In the genomic region with DNA sequence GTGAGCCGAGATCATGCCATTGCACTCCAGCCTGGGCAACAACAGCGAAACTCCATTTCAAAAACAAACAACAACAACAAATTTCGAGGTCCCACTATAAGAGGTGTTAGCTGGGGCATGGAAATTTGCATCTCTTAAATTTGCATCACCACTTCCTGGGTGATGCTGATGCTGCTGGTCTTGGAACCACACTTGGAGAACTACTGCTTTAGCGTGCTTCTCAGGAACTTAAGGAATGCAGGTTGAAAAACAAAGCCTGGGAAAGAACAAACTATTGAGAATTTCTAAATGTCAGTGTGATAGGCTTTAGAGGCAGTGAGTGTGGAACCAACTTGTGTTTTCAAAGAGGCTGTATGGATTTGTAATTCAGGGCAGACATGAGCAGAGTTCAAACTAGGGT, we compare ENCODE assay signal across 21 cellular contexts.
"Had no signal": no experiment of that assay in that cellular context is flagged by ENCODE, and none has a peak within 500 bp of the region (broad histone marks: within the 10 kb centered on the region; RNA-seq: fewer than 3 reads in every experiment).

No MANE protein-coding gene starts in this region.

- H3K4me3 ChIP-seq: breast epithelium, coronary artery, pancreas, right lobe of liver, skin epidermis, tibial artery had no signal

- H3K27ac ChIP-seq: breast epithelium, coronary artery, neutrophil, pancreas, right lobe of liver, skin epidermis, tibial artery had no signal

- ATAC-seq: activated CD4-positive, alpha-beta T cell treated with anti-CD3 and anti-CD28 coated beads for 36 hours; activated naive CD8-positive, alpha-beta T cell treated with anti-CD3 and anti-CD28 coated beads, Interleukin-2, amount 50 U/mL, for 24 hours; left ventricle myocardium superior; natural killer cell treated with Interleukin-12 subunit alpha and Interleukin-12 subunit beta and Interleukin-15 and Interleukin-18, amount 100 ng/mL, for 72 hours; pancreas; right lobe of liver had no signal

- DNase-seq: activated B cell treated with CpG ODN at 0.5 μM for 24 hours; activated CD4-positive, alpha-beta memory T cell treated with anti-CD3 and anti-CD28 coated beads for 36 hours; activated CD4-positive, alpha-beta T cell treated with anti-CD3 and anti-CD28 coated beads for 36 hours; activated gamma-delta T cell; activated naive CD4-positive, alpha-beta T cell treated with anti-CD3 and anti-CD28 coated beads, Interleukin-2, amount 50 U/mL, for 16 hours; activated naive CD8-positive, alpha-beta T cell treated with anti-CD3 and anti-CD28 coated beads, Interleukin-2, amount 50 U/mL, for 24 hours; anterior cingulate cortex; foreskin fibroblast; left ventricle myocardium superior; mammary epithelial cell; midbrain; pancreas; right lobe of liver; stimulated activated CD4-positive, alpha-beta T cell treated with anti-CD3 and anti-CD28 coated beads, Interleukin-1b, Interleukin-23, amount 100 ng/mL, for 48 hours; T-helper 9 cell; tibial artery had no signal

- H3K4me1 ChIP-seq: breast epithelium, pancreas, right lobe of liver had no signal

- H3K36me3 ChIP-seq: breast epithelium, neutrophil, pancreas, right lobe of liver, tibial artery had no signal

- H3K9me3 ChIP-seq: breast epithelium, neutrophil, pancreas, right lobe of liver, tibial artery had no signal

- H3K27me3 ChIP-seq: breast epithelium, neutrophil, pancreas, right lobe of liver, tibial artery had no signal
